ENCODE assay signal across 26 cellular contexts in the genomic region with DNA sequence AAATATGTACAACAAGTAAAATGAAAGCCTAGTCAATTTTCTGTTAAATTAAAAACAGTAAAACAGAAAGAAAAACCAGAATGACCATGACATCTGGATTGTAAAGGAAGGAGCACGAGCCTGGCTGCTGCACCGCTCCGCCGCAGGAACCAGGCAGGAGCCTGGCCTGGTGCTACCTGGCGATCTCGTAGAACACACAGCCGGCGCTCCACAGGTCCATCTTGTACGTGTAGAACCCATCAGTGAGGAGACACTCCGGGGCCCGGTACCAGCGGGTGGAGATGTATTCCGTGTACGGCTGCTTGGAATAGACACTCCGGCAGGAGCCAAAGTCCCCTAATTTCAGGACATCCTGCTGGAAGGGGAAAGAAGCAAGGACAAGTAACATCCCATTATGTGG.
"Had no signal": no experiment of that assay in that cellular context is flagged by ENCODE, and none has a peak within 500 bp of the region (broad histone marks: within the 10 kb centered on the region; RNA-seq: fewer than 3 reads in every experiment).

No MANE protein-coding gene starts in this region.

- H3K9me3 Mint-ChIP-seq: naive thymus-derived CD4-positive, alpha-beta T cell; natural killer cell; nephron; neural progenitor cell; stimulated activated effector memory CD8-positive, alpha-beta T cell treated with anti-CD3 and anti-CD28 coated beads, Interleukin-12 subunit alpha, Interleukin-12 subunit beta, amount 100 ng/mL, for 72 hours; stimulated activated naive B cell treated with anti-CD40 and anti-IgM and Interleukin-4, amounts not matched to agents 10 μg/mL and 1 μg/mL and 100 μg/mL, for 72 hours; stimulated activated naive CD8-positive, alpha-beta T cell treated with anti-CD3 and anti-CD28 coated beads, Interleukin-15, Interleukin-2, amounts not matched to agents 100 ng/mL and 50 ng/mL, for 24 hours had no signal

- DNase-seq: naive thymus-derived CD4-positive, alpha-beta T cell; natural killer cell; occipital lobe; ovary; psoas muscle; right cardiac atrium; right lobe of liver; sigmoid colon; small intestine; stimulated activated CD4-positive, alpha-beta T cell treated with anti-CD3 and anti-CD28 coated beads, Interleukin-15, amount 100 ng/mL, for 24 hours; stimulated activated CD4-positive, alpha-beta T cell treated with anti-CD3 and anti-CD28 coated beads, Interleukin-2, amount 100 ng/mL, for 24 hours; stimulated activated CD4-positive, alpha-beta T cell treated with anti-CD3 and anti-CD28 coated beads, Interleukin-2, amount 100 ng/mL, for 48 hours; stimulated activated CD4-positive, alpha-beta T cell treated with anti-CD3 and anti-CD28 coated beads, Interleukin-4, amount 100 ng/mL, for 24 hours; stimulated activated naive B cell treated with anti-CD40 and anti-IgM and Interleukin-4, amounts not matched to agents 10 μg/mL and 1 μg/mL and 100 μg/mL, for 72 hours; stimulated activated naive CD4-positive, alpha-beta T cell treated with Interleukin-2 at 50 U/mL for 16 hours; stomach; thyroid gland; upper lobe of left lung had no signal

- H3K27ac Mint-ChIP-seq: naive thymus-derived CD4-positive, alpha-beta T cell; natural killer cell; nephron; neural progenitor cell; stimulated activated effector memory CD8-positive, alpha-beta T cell treated with anti-CD3 and anti-CD28 coated beads, Interleukin-12 subunit alpha, Interleukin-12 subunit beta, amount 100 ng/mL, for 72 hours; stimulated activated naive B cell treated with anti-CD40 and anti-IgM and Interleukin-4, amounts not matched to agents 10 μg/mL and 1 μg/mL and 100 μg/mL, for 72 hours; stimulated activated naive CD8-positive, alpha-beta T cell treated with anti-CD3 and anti-CD28 coated beads, Interleukin-15, Interleukin-2, amounts not matched to agents 100 ng/mL and 50 ng/mL, for 24 hours had no signal

- H3K4me1 ChIP-seq: parathyroid adenoma, psoas muscle, right lobe of liver, upper lobe of left lung had no signal

- H2AFZ ChIP-seq: neural progenitor cell, parathyroid adenoma had no signal

- H3K27ac ChIP-seq: neural progenitor cell, ovary, parathyroid adenoma, psoas muscle, right lobe of liver, sigmoid colon, stomach, thoracic aorta, thyroid gland, tibial nerve, upper lobe of left lung, vagina had no signal

- H3K36me3 Mint-ChIP-seq: naive thymus-derived CD4-positive, alpha-beta T cell; natural killer cell; stimulated activated effector memory CD8-positive, alpha-beta T cell treated with anti-CD3 and anti-CD28 coated beads, Interleukin-12 subunit alpha, Interleukin-12 subunit beta, amount 100 ng/mL, for 72 hours; stimulated activated naive B cell treated with anti-CD40 and anti-IgM and Interleukin-4, amounts not matched to agents 10 μg/mL and 1 μg/mL and 100 μg/mL, for 72 hours had no signal

- H3K4me2 ChIP-seq: neural progenitor cell had no signal

- H3K4me1 Mint-ChIP-seq: naive thymus-derived CD4-positive, alpha-beta T cell; natural killer cell; nephron; stimulated activated effector memory CD8-positive, alpha-beta T cell treated with anti-CD3 and anti-CD28 coated beads, Interleukin-12 subunit alpha, Interleukin-12 subunit beta, amount 100 ng/mL, for 72 hours; stimulated activated naive B cell treated with anti-CD40 and anti-IgM and Interleukin-4, amounts not matched to agents 10 μg/mL and 1 μg/mL and 100 μg/mL, for 72 hours had no signal

- H3K27me3 Mint-ChIP-seq: naive thymus-derived CD4-positive, alpha-beta T cell; stimulated activated naive B cell treated with anti-CD40 and anti-IgM and Interleukin-4, amounts not matched to agents 10 μg/mL and 1 μg/mL and 100 μg/mL, for 72 hours; stimulated activated naive CD8-positive, alpha-beta T cell treated with anti-CD3 and anti-CD28 coated beads, Interleukin-15, Interleukin-2, amounts not matched to agents 100 ng/mL and 50 ng/mL, for 24 hours had no signal

- H3K4me3 ChIP-seq: neural progenitor cell, ovary, psoas muscle, right lobe of liver, sigmoid colon, stomach, thoracic aorta, thyroid gland, tibial nerve, upper lobe of left lung, vagina had no signal

- H3K9me3 ChIP-seq: ovary, psoas muscle, right lobe of liver, sigmoid colon, stomach, thoracic aorta, thyroid gland, tibial nerve, upper lobe of left lung, vagina had no signal

- H3K36me3 ChIP-seq: neural progenitor cell, ovary, right lobe of liver, thoracic aorta, upper lobe of left lung, vagina had no signal

- H3K4me3 Mint-ChIP-seq: naive thymus-derived CD4-positive, alpha-beta T cell; natural killer cell; nephron; neural progenitor cell; stimulated activated effector memory CD8-positive, alpha-beta T cell treated with anti-CD3 and anti-CD28 coated beads, Interleukin-12 subunit alpha, Interleukin-12 subunit beta, amount 100 ng/mL, for 72 hours; stimulated activated naive B cell treated with anti-CD40 and anti-IgM and Interleukin-4, amounts not matched to agents 10 μg/mL and 1 μg/mL and 100 μg/mL, for 72 hours; stimulated activated naive CD8-positive, alpha-beta T cell treated with anti-CD3 and anti-CD28 coated beads, Interleukin-15, Interleukin-2, amounts not matched to agents 100 ng/mL and 50 ng/mL, for 24 hours had no signal

- H3K9ac ChIP-seq: neural progenitor cell, parathyroid adenoma had no signal

- H3K27me3 ChIP-seq: neural progenitor cell, ovary, right lobe of liver, sigmoid colon, stomach, thyroid gland, tibial nerve, upper lobe of left lung, vagina had no signal
